Comparison of ENCODE assay signal across 16 cellular contexts in the genomic region with DNA sequence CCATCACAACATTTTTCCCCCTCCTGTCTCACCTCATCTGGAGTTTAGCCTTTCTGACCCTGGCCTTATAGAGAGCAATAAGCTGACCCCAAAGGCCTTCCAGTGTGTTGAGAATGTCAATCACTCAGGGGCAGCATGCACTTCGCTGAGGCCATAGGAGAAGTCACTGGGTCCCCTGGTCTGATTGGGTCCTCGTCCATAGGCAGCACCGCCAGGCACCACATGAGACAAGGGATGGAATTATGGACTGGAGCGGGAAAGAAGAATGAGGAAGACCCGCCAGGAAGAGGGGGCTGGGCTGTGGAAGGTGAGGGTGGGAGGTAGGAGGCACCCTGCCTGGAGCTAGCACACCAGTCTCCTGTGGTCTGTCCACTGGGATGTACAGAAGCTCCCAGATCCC.
"Had no signal": no experiment of that assay in that cellular context is flagged by ENCODE, and none has a peak within 500 bp of the region (broad histone marks: within the 10 kb centered on the region; RNA-seq: fewer than 3 reads in every experiment).

No MANE protein-coding gene starts in this region.

- H3K27ac Mint-ChIP-seq: activated CD8-positive, alpha-beta T cell treated with anti-CD3 and anti-CD28 coated beads, Interleukin-2, amount 10 ng/mL, durations not matched to agents 7 days and 5 days; stimulated activated naive CD8-positive, alpha-beta T cell treated with anti-CD3 and anti-CD28 coated beads, Interleukin-15, amount 100 ng/mL, for 72 hours had no signal

- H3K9me3 Mint-ChIP-seq: naive thymus-derived CD8-positive, alpha-beta T cell; stimulated activated naive CD8-positive, alpha-beta T cell treated with anti-CD3 and anti-CD28 coated beads, Interleukin-15, amount 100 ng/mL, for 72 hours had no signal

- H3K36me3 Mint-ChIP-seq: naive thymus-derived CD8-positive, alpha-beta T cell had no signal

- DNase-seq: activated CD4-positive, alpha-beta T cell treated with anti-CD3 and anti-CD28 coated beads for 48 hours; activated CD8-positive, alpha-beta memory T cell treated with anti-CD3 and anti-CD28 coated beads, Interleukin-2, amount 50 U/mL, for 4 hours; activated CD8-positive, alpha-beta T cell treated with anti-CD3 and anti-CD28 coated beads, Interleukin-2, amount 10 ng/mL, durations not matched to agents 7 days and 5 days; activated gamma-delta T cell treated with Interleukin-2 at 50 U/mL for 16 hours; activated T-cell treated with anti-CD3 and anti-CD28 coated beads, Interleukin-2, amount 50 U/mL, for 48 hours; erythroblast; islet precursor cell; left ventricle myocardium inferior; naive thymus-derived CD8-positive, alpha-beta T cell; occipital lobe; psoas muscle; right lobe of liver; stimulated activated naive CD8-positive, alpha-beta T cell treated with anti-CD3 and anti-CD28 coated beads, Interleukin-15, amount 100 ng/mL, for 72 hours; T-helper 2 cell had no signal

- H3K27ac ChIP-seq: ascending aorta, left ventricle myocardium inferior, psoas muscle, right lobe of liver, thoracic aorta had no signal

- H3K4me1 Mint-ChIP-seq: naive thymus-derived CD8-positive, alpha-beta T cell; stimulated activated naive CD8-positive, alpha-beta T cell treated with anti-CD3 and anti-CD28 coated beads, Interleukin-15, amount 100 ng/mL, for 72 hours had no signal

- H3K4me3 Mint-ChIP-seq: activated CD8-positive, alpha-beta T cell treated with anti-CD3 and anti-CD28 coated beads, Interleukin-2, amount 10 ng/mL, durations not matched to agents 7 days and 5 days; naive thymus-derived CD8-positive, alpha-beta T cell; stimulated activated naive CD8-positive, alpha-beta T cell treated with anti-CD3 and anti-CD28 coated beads, Interleukin-15, amount 100 ng/mL, for 72 hours had no signal
